8 cellular contexts compared by ENCODE assay signal in the genomic region with DNA sequence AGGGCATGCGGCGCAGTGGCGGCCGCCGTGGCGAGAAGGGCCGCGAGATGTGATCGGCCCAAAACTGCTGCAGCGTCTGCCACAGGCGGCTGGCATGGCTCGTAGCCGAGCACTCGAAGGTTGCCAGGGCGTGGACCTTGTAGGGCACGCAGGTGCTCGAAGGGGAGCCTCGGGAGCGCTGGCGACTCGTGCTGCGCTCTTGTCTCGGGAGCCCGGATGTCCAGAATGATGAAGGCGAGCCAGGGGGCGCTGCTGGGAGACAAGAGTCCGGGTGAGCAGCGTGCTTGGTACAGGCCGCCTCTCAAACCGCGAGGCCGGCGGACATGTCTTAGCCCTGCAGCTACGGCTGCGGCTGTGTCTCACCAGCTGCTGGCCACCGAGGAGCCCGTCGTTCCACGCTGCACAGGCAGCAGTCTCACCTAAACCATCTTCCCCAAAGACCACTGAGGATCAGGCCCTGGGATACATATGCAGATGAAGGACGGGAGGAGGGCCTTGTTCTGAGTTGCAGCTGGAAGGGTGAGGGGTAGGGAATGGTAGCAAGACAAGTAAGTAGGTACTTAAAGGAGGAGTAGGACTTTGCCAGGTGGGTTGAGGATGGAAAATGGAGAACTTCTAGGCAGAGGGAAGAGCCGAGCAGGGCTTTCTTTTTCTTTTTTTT. TPM values are rescaled to one million over a fixed set of nuclear protein-coding genes. Genes with fewer than 3 reads are reported as not detected.
DNase-seq lines count a peak whose midpoint lies in the region; ATAC-seq and TF ChIP-seq lines count a peak whose summit lies in the region.

No MANE protein-coding gene starts in this region.

- no peaks in the 10 kb centered on the region for H3K27me3 ChIP-seq in stomach smooth muscle (ENCODE audit: control insufficient read depth in 1 of 2, insufficient read depth in 2 of 2, low read length in 2 of 2)

- peaks cover 2% of the 10 kb centered on the region; the same call in 1 of the 2 replicates for H3K9me3 ChIP-seq in ES-I3 (ENCODE audit: control insufficient read depth, insufficient read depth, low read length)
- no peaks in the 10 kb centered on the region for H3K9me3 ChIP-seq in stomach smooth muscle (ENCODE audit: control insufficient read depth in 2 of 2, low read length in 2 of 2)

- H3K9me3 Mint-ChIP-seq in nephron progenitor cell = peaks cover 12% of the 10 kb centered on the region

- H3K36me3 Mint-ChIP-seq in nephron progenitor cell (ENCODE audit: low read depth) = peaks cover 27% of the 10 kb centered on the region

- H3K4me3 Mint-ChIP-seq in nephron progenitor cell = peak overlapping the region; percentile 96

- no peak overlapping the region for H3K27ac Mint-ChIP-seq in nephron progenitor cell

- H3K4me1 Mint-ChIP-seq in nephron progenitor cell = peaks cover 40% of the 10 kb centered on the region

- H3K9ac ChIP-seq in ES-I3 (ENCODE audit: low read depth, low read length) (peak overlapping the region; percentile 75), stomach smooth muscle (ENCODE audit: low read length in 2 of 2) (peak overlapping the region; percentile 55 to 79)

- DNase-seq in NCI-H526 (lab: John Stamatoyannopoulos, UW) = peak; percentile 45 to 84
- peak; percentile 33 to 50 for DNase-seq in activated T-helper 1 cell treated with anti-CD3 and anti-CD28 coated beads, Interleukin-2, amount 50 U/mL, for 16 hours (ENCODE audit: low read depth in 1 of 2, low spot score in 1 of 2)
- peak; percentile 39 for DNase-seq in fibroblast of the aortic adventitia (ENCODE audit: low read depth)
- peak; percentile 64 for DNase-seq in nephron progenitor cell
- no peak for DNase-seq in NCI-H2171 (lab: John Stamatoyannopoulos, UW)

- peak overlapping the region; percentile 78 for H3K27ac ChIP-seq in stomach smooth muscle (ENCODE audit: low read length)

- peaks cover 3% of the 10 kb centered on the region; the same call in 1 of the 2 replicates for H3K4me1 ChIP-seq in ES-I3 (ENCODE audit: insufficient read depth, low read length)
- H3K4me1 ChIP-seq in stomach smooth muscle (ENCODE audit: control insufficient read depth, insufficient read depth, low read length) = peaks cover 11% of the 10 kb centered on the region

- H3K36me3 ChIP-seq in ES-I3 (ENCODE audit: insufficient read depth, low read length) (peaks cover 3% of the 10 kb centered on the region; the same call in 1 of the 2 replicates), stomach smooth muscle (ENCODE audit: control insufficient read depth in 2 of 2, insufficient read depth in 2 of 2, low read length in 2 of 2) (no peaks in the 10 kb centered on the region)

- ATAC-seq in HG02642 (IDR thresholded peaks at IDR 0.05; ENCODE audit: poor library complexity, unreplicated experiment) = peak; percentile 17

- TF ChIP-seq CTCF in fibroblast of the aortic adventitia (IDR thresholded peaks at IDR 0.05; ENCODE audit: insufficient read depth, low read length) (peak; percentile 18), nephron progenitor cell (IDR thresholded peaks at IDR 0.05) (peak; percentile 19)

- H3K27me3 Mint-ChIP-seq in nephron progenitor cell (ENCODE audit: low read depth, poor library complexity) = peaks cover 21% of the 10 kb centered on the region

- peak overlapping the region; percentile 93 for H3K4me3 ChIP-seq in fibroblast of the aortic adventitia (ENCODE audit: low read depth, low read length)
- H3K4me3 ChIP-seq in stomach smooth muscle (ENCODE audit: low read length in 2 of 2) = peak overlapping the region; percentile 75 to 97

RNA-seq across cellular contexts. Expression of gene CBY3, which starts 1.7 kb away (rescaled TPM):
- total RNA-seq in fibroblast of the aortic adventitia (ENCODE audit: low replicate concordance) = not detected in 2 replicates

RNA-seq across cellular contexts. Expression of gene CANX, which starts 19.6 kb away (rescaled TPM):
- total RNA-seq in fibroblast of the aortic adventitia (ENCODE audit: low replicate concordance) = 645 and 1,866 TPM in 2 replicates

RNA-seq across cellular contexts. Expression of gene MAML1, which starts 53.5 kb away (rescaled TPM):
- 4.7 and 9.9 TPM in 2 replicates for total RNA-seq in fibroblast of the aortic adventitia (ENCODE audit: low replicate concordance)

RNA-seq across cellular contexts. Expression of gene HNRNPH1, which starts 55.7 kb away (rescaled TPM):
- total RNA-seq in fibroblast of the aortic adventitia (ENCODE audit: low replicate concordance) = 397 and 968 TPM in 2 replicates
